ENCODE assay signal across 27 cellular contexts in the genomic region with DNA sequence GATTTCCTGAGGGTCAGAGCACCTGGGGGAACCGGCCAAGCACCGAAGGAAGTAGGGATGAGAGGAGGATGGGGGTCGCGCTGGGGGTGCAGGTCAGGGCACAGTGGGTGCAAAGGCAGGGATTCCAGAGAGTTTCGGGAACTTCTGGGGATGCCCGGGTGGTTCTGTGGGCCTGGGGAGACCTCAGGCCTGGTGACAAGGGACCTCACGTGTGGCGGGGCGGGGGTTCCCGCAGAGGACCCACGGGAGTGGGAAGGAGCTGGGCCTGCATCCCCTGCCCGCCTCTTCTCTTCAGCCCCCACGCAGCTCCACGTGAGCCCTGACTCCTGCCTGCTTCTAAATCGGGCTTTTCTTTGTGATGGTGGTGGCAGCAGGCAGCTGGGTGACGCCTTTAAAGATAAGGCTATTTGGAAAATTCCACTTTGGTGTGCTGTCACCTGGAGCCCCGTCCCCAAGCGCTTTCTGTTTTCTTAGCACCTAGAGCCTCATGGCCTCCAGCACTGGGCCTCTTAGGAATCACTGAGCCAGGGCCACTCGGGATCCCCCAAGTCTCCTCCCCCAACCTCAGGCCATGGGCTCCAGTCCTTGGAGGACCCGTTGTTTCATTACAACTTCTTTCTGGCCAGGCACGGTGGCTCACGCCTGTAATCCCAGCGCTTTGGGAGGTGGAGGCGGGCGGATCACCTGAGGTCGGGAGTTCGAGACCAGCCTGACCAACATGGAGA. TPM values are rescaled to one million over a fixed set of nuclear protein-coding genes. Genes with fewer than 3 reads are reported as not detected.
A peak's percentile ranks its signal among the peaks of the same experiment; 100 is the strongest.
DNase-seq lines count a peak whose midpoint lies in the region; TF ChIP-seq lines count a peak whose summit lies in the region.
"Had no signal": no experiment of that assay in that cellular context is flagged by ENCODE, and none has a peak within 500 bp of the region (broad histone marks: within the 10 kb centered on the region; RNA-seq: fewer than 3 reads in every experiment).

No MANE protein-coding gene starts in this region.

- no peaks in the 10 kb centered on the region for H3K79me1 ChIP-seq in mesenchymal stem cell (replicated peaks; ENCODE audit: low read length, poor library complexity, severe bottlenecking)

- no peak overlapping the region for H3K4me2 ChIP-seq in mesenchymal stem cell (ENCODE audit: low read length, poor library complexity, severe bottlenecking)
- H3K4me2 ChIP-seq: PC-9, smooth muscle cell had no signal

- H2AK5ac ChIP-seq in mesenchymal stem cell (ENCODE audit: low read length, severe bottlenecking): no peak overlapping the region

- peak; percentile 0 for DNase-seq in stimulated activated CD4-positive, alpha-beta T cell treated with anti-CD3 and anti-CD28 coated beads, Interleukin-15, amount 100 ng/mL, for 24 hours
- no peak for DNase-seq in stimulated activated CD4-positive, alpha-beta T cell treated with anti-CD3 and anti-CD28 coated beads, Interleukin-2, amount 100 ng/mL, for 24 hours
- DNase-seq in chondrocyte (ENCODE audit: low spot score) (peak; percentile 85), mesenchymal stem cell (no peak), NCI-H82 treated with DMSO at 0.1 percent for 48 hours (lab: John Stamatoyannopoulos, UW; ENCODE audit: unreplicated experiment) (no peak), NCI-H1694 (lab: John Stamatoyannopoulos, UW) (no peak), NCI-H510A (lab: John Stamatoyannopoulos, UW) (no peak)
- DNase-seq: activated CD4-positive, alpha-beta T cell treated with anti-CD3 and anti-CD28 coated beads, Interleukin-2, amount 50 U/mL, for 1 hour; activated naive CD8-positive, alpha-beta T cell treated with anti-CD3 and anti-CD28 coated beads for 36 hours; central memory CD4-positive, alpha-beta T cell; dermis blood vessel endothelial cell; midbrain; naive thymus-derived CD4-positive, alpha-beta T cell; NCI-H1048; NCI-H1694 treated with DMSO at 0.1 percent for 48 hours; NCI-H2171; NCI-H524; SIG-M5; stimulated activated CD4-positive, alpha-beta T cell treated with anti-CD3 and anti-CD28 coated beads, Interleukin-2, amount 100 ng/mL, for 48 hours; T-helper 9 cell had no signal

- H3K4me3 ChIP-seq in mesenchymal stem cell (ENCODE audit: insufficient read depth in 1 of 2, low read depth in 1 of 2, low read length in 2 of 2): no peak overlapping the region
- H3K4me3 ChIP-seq: gastroesophageal sphincter, GM12878, PC-9, smooth muscle cell had no signal

- no peaks in the 10 kb centered on the region for H3K9me3 ChIP-seq in mesenchymal stem cell (ENCODE audit: control insufficient read depth, low read length)
- H3K9me3 ChIP-seq: gastroesophageal sphincter had no signal

- no peaks in the 10 kb centered on the region for H3K4me1 ChIP-seq in mesenchymal stem cell (ENCODE audit: control insufficient read depth, insufficient read depth, low read depth, low read length)

- no peak overlapping the region for H4K8ac ChIP-seq in mesenchymal stem cell (ENCODE audit: low read length)

- no peak for TF ChIP-seq CTCF in chondrocyte (IDR thresholded peaks at IDR 0.05)

- H3K36me3 Mint-ChIP-seq in chondrocyte (ENCODE audit: low read depth): no peaks in the 10 kb centered on the region
- H3K36me3 Mint-ChIP-seq: activated naive CD8-positive, alpha-beta T cell treated with anti-CD3 and anti-CD28 coated beads for 36 hours; CD14-positive monocyte had no signal

- no peak overlapping the region for H2BK5ac ChIP-seq in mesenchymal stem cell (ENCODE audit: low read depth, low read length, poor library complexity, severe bottlenecking)

- H3K14ac ChIP-seq in mesenchymal stem cell (ENCODE audit: low read length in 2 of 2): no peak overlapping the region

- H3K23ac ChIP-seq in mesenchymal stem cell (ENCODE audit: low read length in 2 of 2): no peak overlapping the region

- H2BK120ac ChIP-seq in mesenchymal stem cell (ENCODE audit: low read depth, low read length): no peak overlapping the region

- H2BK15ac ChIP-seq in mesenchymal stem cell (ENCODE audit: low read depth, poor library complexity, severe bottlenecking): peak overlapping the region; percentile 16

- no peak overlapping the region for H3K9ac ChIP-seq in mesenchymal stem cell (ENCODE audit: low read length)

- H3K27ac ChIP-seq in mesenchymal stem cell (ENCODE audit: low read length, poor library complexity, severe bottlenecking): no peak overlapping the region
- H3K27ac ChIP-seq: gastroesophageal sphincter, PC-9, VCaP had no signal

- H3K9me3 Mint-ChIP-seq in chondrocyte (ENCODE audit: low read depth): no peaks in the 10 kb centered on the region
- H3K9me3 Mint-ChIP-seq: activated naive CD8-positive, alpha-beta T cell treated with anti-CD3 and anti-CD28 coated beads for 36 hours; activated T-helper 17 cell treated with anti-CD3 and anti-CD28 coated beads, Interleukin-2, amount 50 U/mL, for 72 hours; naive thymus-derived CD4-positive, alpha-beta T cell had no signal

- WGBS in mesenchymal stem cell: 83% methylated on average over 27 of the region's 27 CpGs

- H3K36me3 ChIP-seq in mesenchymal stem cell (ENCODE audit: control insufficient read depth in 1 of 2, insufficient read depth in 2 of 2, low read depth in 1 of 2, low read length in 2 of 2): no peaks in the 10 kb centered on the region
- H3K36me3 ChIP-seq: gastroesophageal sphincter had no signal

- peak overlapping the region in 1 of 2 experiments; percentile 13 for H3K4ac ChIP-seq in mesenchymal stem cell (ENCODE audit: low read depth in 1 of 2, low read length in 2 of 2)

- H3K4me3 Mint-ChIP-seq in chondrocyte (ENCODE audit: unreplicated experiment): no peak overlapping the region
- H3K4me3 Mint-ChIP-seq: activated naive CD8-positive, alpha-beta T cell treated with anti-CD3 and anti-CD28 coated beads for 36 hours; activated T-helper 17 cell treated with anti-CD3 and anti-CD28 coated beads, Interleukin-2, amount 50 U/mL, for 72 hours; CD14-positive monocyte had no signal

- peaks cover under 1% of the 10 kb centered on the region for H3K27me3 Mint-ChIP-seq in chondrocyte (ENCODE audit: low read depth)
- H3K27me3 Mint-ChIP-seq: activated T-helper 17 cell treated with anti-CD3 and anti-CD28 coated beads, Interleukin-2, amount 50 U/mL, for 72 hours; naive thymus-derived CD4-positive, alpha-beta T cell had no signal

- H4K91ac ChIP-seq in mesenchymal stem cell (ENCODE audit: low read length): peak overlapping the region; percentile 21

- no peak overlapping the region for H2AFZ ChIP-seq in mesenchymal stem cell (ENCODE audit: low read depth, low read length)
- H2AFZ ChIP-seq: PC-9 had no signal

- peaks cover 4 to 30% of the 10 kb centered on the region in 2 experiments for H3K27me3 ChIP-seq in mesenchymal stem cell (ENCODE audit: control insufficient read depth in 1 of 2, insufficient read depth in 1 of 2, low read length in 2 of 2)

- peaks cover 5% of the 10 kb centered on the region for H3K4me1 Mint-ChIP-seq in chondrocyte (ENCODE audit: low read depth)

- no peak overlapping the region for H3K27ac Mint-ChIP-seq in chondrocyte (ENCODE audit: unreplicated experiment)
- H3K27ac Mint-ChIP-seq: activated naive CD8-positive, alpha-beta T cell treated with anti-CD3 and anti-CD28 coated beads for 36 hours had no signal

- H3K18ac ChIP-seq in mesenchymal stem cell (ENCODE audit: low read depth in 1 of 2, low read length in 2 of 2): no peak overlapping the region

- peak overlapping the region in 1 of 2 experiments; percentile 5 for H2BK12ac ChIP-seq in mesenchymal stem cell (ENCODE audit: low read length in 2 of 2)

RNA-seq across cellular contexts. Expression of a gene that starts 7.1 kb away (rescaled TPM):
- 24.2 to 29.1 TPM (median 25.2 TPM) in 3 replicates for total RNA-seq in chondrocyte
- polyA plus RNA-seq in mesenchymal stem cell (2013, experiment 1 of 2): 25.0 TPM
- polyA plus RNA-seq in mesenchymal stem cell (2013, experiment 2 of 2): 24.9 TPM

Comparison
In these comparisons a context has a peak if more than half of its experiments do, and no peak if none do; other contexts are left out.
1. DNase-seq: peak in stimulated activated CD4-positive, alpha-beta T cell treated with anti-CD3 and anti-CD28 coated beads, Interleukin-15, amount 100 ng/mL, for 24 hours (single experiment) and chondrocyte (single experiment); none in stimulated activated CD4-positive, alpha-beta T cell treated with anti-CD3 and anti-CD28 coated beads, Interleukin-2, amount 100 ng/mL, for 24 hours (0 of 2), mesenchymal stem cell (single experiment), NCI-H82 treated with DMSO at 0.1 percent for 48 hours (single experiment), NCI-H1694 (single experiment) and NCI-H510A (single experiment).